Comparison of ENCODE assay signal across 8 cellular contexts in genomic region chr2:28583899-28584553, GRCh38.
A peak's percentile ranks its signal among the peaks of the same experiment; 100 is the strongest.
DNase-seq lines count a peak whose midpoint lies in the region; ATAC-seq and TF ChIP-seq lines count a peak whose summit lies in the region.

No MANE protein-coding gene starts in this region.

- no peak overlapping the region for H3K4me3 ChIP-seq in lower lobe of right lung
- H3K4me3 ChIP-seq in WERI-Rb-1 (ENCODE audit: low read depth, low read length): no peak overlapping the region

- peak overlapping the region; percentile 100 for H3K27ac Mint-ChIP-seq in chondrocyte (ENCODE audit: unreplicated experiment)

- peak overlapping the region; percentile 52 for H3K4me3 Mint-ChIP-seq in chondrocyte (ENCODE audit: unreplicated experiment)

- H3K4me1 Mint-ChIP-seq in chondrocyte (ENCODE audit: low read depth): peaks cover 55% of the 10 kb centered on the region

- H3K36me3 Mint-ChIP-seq in chondrocyte (ENCODE audit: low read depth): no peaks in the 10 kb centered on the region

- H3K9me3 ChIP-seq in lower lobe of right lung: no peaks in the 10 kb centered on the region
- H3K9me3 ChIP-seq in WERI-Rb-1 (ENCODE audit: severe bottlenecking): no peaks in the 10 kb centered on the region

- H3K27me3 ChIP-seq in lower lobe of right lung (ENCODE audit: low read depth): no peaks in the 10 kb centered on the region
- no peaks in the 10 kb centered on the region for H3K27me3 ChIP-seq in WERI-Rb-1 (ENCODE audit: insufficient read depth, low read depth, severe bottlenecking)

- H3K27me3 Mint-ChIP-seq in chondrocyte (ENCODE audit: low read depth): no peaks in the 10 kb centered on the region

- DNase-seq in COLO668 (lab: John Stamatoyannopoulos, UW; ENCODE audit: unreplicated experiment) (peak; percentile 57), HS-5 (ENCODE audit: low read depth) (peak; percentile 98), chondrocyte (ENCODE audit: low spot score) (peak; percentile 85), lower lobe of right lung (no peak), WERI-Rb-1 (no peak), NCI-H526 treated with DMSO at 0.1 percent for 48 hours (lab: John Stamatoyannopoulos, UW) (no peak)
- peak; percentile 42 for DNase-seq in activated CD4-positive, CD25-positive, alpha-beta regulatory T cell treated with anti-CD3 and anti-CD28 coated beads, Interleukin-2, amount 50 U/mL, for 16 hours (ENCODE audit: low read depth, low spot score)
- peak; percentile 30 for DNase-seq in stimulated activated CD8-positive, alpha-beta memory T cell treated with anti-CD3 and anti-CD28 coated beads, Interleukin-12 subunit alpha, Interleukin-12 subunit beta, amount 100 ng/mL, for 1 hour (ENCODE audit: low read depth)

- intact Hi-C loops in lower lobe of right lung (cut with DNase I): no loop called here

- H3K27ac ChIP-seq in lower lobe of right lung: peak overlapping the region; percentile 32
- H3K27ac ChIP-seq in WERI-Rb-1: no peak overlapping the region

- TF ChIP-seq CTCF in chondrocyte (IDR thresholded peaks at IDR 0.05) (no peak), lower lobe of right lung (IDR thresholded peaks at IDR 0.05) (no peak), WERI-Rb-1 (IDR thresholded peaks at IDR 0.05; ENCODE audit: low read depth, low read length) (no peak)

- ATAC-seq in lower lobe of right lung: peak; percentile 68 to 72

- no peaks in the 10 kb centered on the region for H3K9me3 Mint-ChIP-seq in chondrocyte (ENCODE audit: low read depth)

- H3K36me3 ChIP-seq in lower lobe of right lung: no peaks in the 10 kb centered on the region
- H3K36me3 ChIP-seq in WERI-Rb-1: no peaks in the 10 kb centered on the region

- H3K4me1 ChIP-seq in lower lobe of right lung: no peaks in the 10 kb centered on the region

Comparison
In these comparisons a context has a peak if more than half of its experiments do, and no peak if none do; other contexts are left out.
1. DNase-seq: peak in COLO668 (single experiment), HS-5 (single experiment), activated CD4-positive, CD25-positive, alpha-beta regulatory T cell treated with anti-CD3 and anti-CD28 coated beads, Interleukin-2, amount 50 U/mL, for 16 hours (single experiment), chondrocyte (single experiment) and stimulated activated CD8-positive, alpha-beta memory T cell treated with anti-CD3 and anti-CD28 coated beads, Interleukin-12 subunit alpha, Interleukin-12 subunit beta, amount 100 ng/mL, for 1 hour (single experiment); none in lower lobe of right lung (single experiment), WERI-Rb-1 (single experiment) and NCI-H526 treated with DMSO at 0.1 percent for 48 hours (single experiment).